8 cellular contexts compared by ENCODE assay signal in genomic region chr10:91493313-91493712, GRCh38.
DNase-seq lines count a peak whose midpoint lies in the region; ATAC-seq and TF ChIP-seq lines count a peak whose summit lies in the region.

No MANE protein-coding gene starts in this region.

- H3K36me3 ChIP-seq in parathyroid adenoma (ENCODE audit: control insufficient read depth, insufficient read depth, low read length), result no peaks in the 10 kb centered on the region

- no peaks in the 10 kb centered on the region for H3K4me1 ChIP-seq in parathyroid adenoma

- H2AFZ ChIP-seq in parathyroid adenoma, result no peak overlapping the region

- ATAC-seq in GM21360 (IDR thresholded peaks at IDR 0.05; ENCODE audit: unreplicated experiment), result no peak

- no peaks in the 10 kb centered on the region for H3K27me3 ChIP-seq in parathyroid adenoma (ENCODE audit: control insufficient read depth, insufficient read depth, low read length)

- no peaks in the 10 kb centered on the region for H3K79me2 ChIP-seq in parathyroid adenoma

- H3K4me3 ChIP-seq in parathyroid adenoma (ENCODE audit: low read depth, low read length), result no peak overlapping the region

- DNase-seq in GM10266 (ENCODE audit: extremely low spot score) (peak; percentile 12), NCI-H345 treated with DMSO at 0.1 percent for 48 hours (lab: John Stamatoyannopoulos, UW; ENCODE audit: unreplicated experiment) (peak; percentile 10), epithelial cell of prostate (ENCODE audit: low read depth, low spot score) (peak; percentile 14), SK-N-DZ (ENCODE audit: low spot score) (no peak), cerebellum (ENCODE audit: low spot score) (no peak), posterior cingulate gyrus (no peak)

- H3K9ac ChIP-seq in parathyroid adenoma, result no peak overlapping the region

- TF ChIP-seq CTCF in GM10266 (IDR thresholded peaks at IDR 0.05; ENCODE audit: control insufficient read depth, insufficient read depth, low read depth, missing control alignments), result no peak
- peak; percentile 56 for TF ChIP-seq CTCF in parathyroid adenoma (IDR thresholded peaks at IDR 0.05)

- H3K4me2 ChIP-seq in parathyroid adenoma (ENCODE audit: low read length), result no peak overlapping the region

- intact Hi-C loops in posterior cingulate gyrus (cut with DNase I), result loop anchor here (1.0 to 10.0 kb wide), 2 partner anchors 140 to 421 kb away; partner anchors contain the start of gene PPP1R3C

- H3K9me3 ChIP-seq in parathyroid adenoma (ENCODE audit: control insufficient read depth, low read length), result no peaks in the 10 kb centered on the region

- H3K27ac ChIP-seq in epithelial cell of prostate (no peak overlapping the region), parathyroid adenoma (no peak overlapping the region)

Comparison
In these comparisons a context has a peak if more than half of its experiments do, and no peak if none do; other contexts are left out.
1. DNase-seq: peak in GM10266 (single experiment), NCI-H345 treated with DMSO at 0.1 percent for 48 hours (single experiment) and epithelial cell of prostate (single experiment); none in SK-N-DZ (single experiment), cerebellum (single experiment) and posterior cingulate gyrus (0 of 10).